In genomic region chr20:64052987-64053840, GRCh38 we compare ENCODE assay signal across 13 cellular contexts. TPM values are rescaled to one million over a fixed set of nuclear protein-coding genes. Genes with fewer than 3 reads are reported as not detected.
DNase-seq lines count a peak whose midpoint lies in the region; ATAC-seq and TF ChIP-seq lines count a peak whose summit lies in the region.
"Had no signal": no experiment of that assay in that cellular context is flagged by ENCODE, and none has a peak within 500 bp of the region (broad histone marks: within the 10 kb centered on the region; RNA-seq: fewer than 3 reads in every experiment).

No MANE protein-coding gene starts in this region.

- CTCF ChIA-PET in SK-N-SH (lab: Yijun Ruan, JAX) = interaction anchor here (0.6 to 7.8 kb wide), 8 partner anchors 9 to 73 kb away, joined by 3 to 85 read pairs (median 6); partner anchors contain the start of genes RGS19 and TCEA2

- no peaks in the 10 kb centered on the region for H3F3A ChIP-seq in SK-N-SH (replicated peaks; ENCODE audit: insufficient read depth)

- H3K4me3 ChIP-seq in RWPE2 (ENCODE audit: severe bottlenecking) = no peak overlapping the region
- H3K4me3 ChIP-seq in esophagus (ENCODE audit: low read depth in 1 of 2, low read length in 2 of 2) = no peak overlapping the region
- H3K4me3 ChIP-seq in skeletal muscle tissue (ENCODE audit: low read length in 3 of 3) = peak overlapping the region in 2 of 3 donors; percentile 7 to 29
- no peak overlapping the region for H3K4me3 ChIP-seq in HAP-1
- H3K4me3 ChIP-seq in SK-N-SH (ENCODE audit: low read depth in 2 of 2, low read length in 1 of 2) = no peak overlapping the region

- POLR2A ChIA-PET in SK-N-SH (lab: Yijun Ruan, JAX) = interaction anchor here (1.0 kb wide), 1 partner anchor 10 kb away, joined by 3 read pairs; the partner anchor contains the start of gene TCEA2

- no peaks in the 10 kb centered on the region for H3K9me2 ChIP-seq in SK-N-SH

- no peak for ATAC-seq in RWPE2 (ENCODE audit: low read depth)

- TF ChIP-seq EP300 in SK-N-SH (IDR thresholded peaks at IDR 0.05; ENCODE audit: borderline replicate concordance in 1 of 2, low read depth in 1 of 2, low read length in 1 of 2) = no peak

- no peak overlapping the region for H2AFZ ChIP-seq in SK-N-SH (ENCODE audit: low read depth)

- H3K36me3 ChIP-seq in RWPE2 (ENCODE audit: low read depth) = no peaks in the 10 kb centered on the region
- no peaks in the 10 kb centered on the region for H3K36me3 ChIP-seq in esophagus (ENCODE audit: control insufficient read depth in 2 of 2, insufficient read depth in 2 of 2, low read length in 1 of 2)
- H3K36me3 ChIP-seq in skeletal muscle tissue (ENCODE audit: control insufficient read depth in 3 of 3, insufficient read depth in 3 of 3, low read length in 3 of 3) = no peaks in the 10 kb centered on the region
- no peaks in the 10 kb centered on the region for H3K36me3 ChIP-seq in HAP-1 (replicated peaks)
- no peaks in the 10 kb centered on the region for H3K36me3 ChIP-seq in SK-N-SH (replicated peaks in 1 of 2; ENCODE audit: control insufficient read depth in 1 of 2, insufficient read depth in 2 of 2, low read length in 1 of 2)

- no peak for TF ChIP-seq CTCF in RWPE2 (IDR thresholded peaks at IDR 0.05; ENCODE audit: poor library complexity, severe bottlenecking)
- no peak for TF ChIP-seq CTCF in SK-N-SH (IDR thresholded peaks at IDR 0.05)

- 60 to 62% methylated on average over 33 of the region's 33 CpGs for WGBS in esophagus, 2 donors
- WGBS in SK-N-SH (ENCODE audit: low lambda C conversion rate) = 90% methylated on average over 23 of the region's 33 CpGs

- in situ Hi-C loops in HAP-1 (cut with MboI; ENCODE audit: low sequenced_read_pairs) = no loop called here

- no peak overlapping the region for H3K4me2 ChIP-seq in SK-N-SH

- DNase-seq in RWPE2 (ENCODE audit: low spot score) (peak; percentile 88), HAP-1 (ENCODE audit: low spot score in 2 of 2) (no peak), SK-N-SH (no peak)
- DNase-seq: activated CD8-positive, alpha-beta memory T cell treated with anti-CD3 and anti-CD28 coated beads, Interleukin-2, amount 50 U/mL, for 4 hours; activated naive CD8-positive, alpha-beta T cell treated with anti-CD3 and anti-CD28 coated beads, Interleukin-2, amount 10 ng/mL, durations not matched to agents 7 days and 5 days; CD4-positive, alpha-beta memory T cell; cerebellar nuclear complex; GF-D8; NCI-H1436; NCI-H524 treated with DMSO at 0.1 percent for 48 hours; RPMI8226 had no signal

- no peaks in the 10 kb centered on the region for H4K20me1 ChIP-seq in SK-N-SH (ENCODE audit: insufficient read depth)

- H3K9me3 ChIP-seq in RWPE2 (ENCODE audit: severe bottlenecking) = no peaks in the 10 kb centered on the region
- H3K9me3 ChIP-seq in esophagus (ENCODE audit: control insufficient read depth in 2 of 2, insufficient read depth in 1 of 2, low read depth in 1 of 2, low read length in 1 of 2) = no peaks in the 10 kb centered on the region
- H3K9me3 ChIP-seq in skeletal muscle tissue (ENCODE audit: control insufficient read depth in 3 of 3, low read length in 3 of 3) = no peaks in the 10 kb centered on the region
- no peaks in the 10 kb centered on the region for H3K9me3 ChIP-seq in HAP-1
- no peaks in the 10 kb centered on the region for H3K9me3 ChIP-seq in SK-N-SH

- H3K9ac ChIP-seq in skeletal muscle tissue (ENCODE audit: low read depth in 1 of 3, low read length in 3 of 3) (peak overlapping the region in 1 of 3 donors; percentile 62), SK-N-SH (no peak overlapping the region)

- TF ChIP-seq RAD21 in SK-N-SH (IDR thresholded peaks at IDR 0.05; ENCODE audit: low read length) = no peak

- H3K79me2 ChIP-seq in SK-N-SH (ENCODE audit: insufficient read depth) = no peaks in the 10 kb centered on the region

- H3K27me3 ChIP-seq in RWPE2 (ENCODE audit: insufficient read depth, poor library complexity, severe bottlenecking) = peaks cover 25% of the 10 kb centered on the region
- H3K27me3 ChIP-seq in esophagus (ENCODE audit: control insufficient read depth in 1 of 2, insufficient read depth in 2 of 2, low read length in 2 of 2) = peaks cover 0 to 9% of the 10 kb centered on the region in 2 donors
- peaks cover 39 to 75% (median 60%) of the 10 kb centered on the region in 3 donors for H3K27me3 ChIP-seq in skeletal muscle tissue (ENCODE audit: control insufficient read depth in 3 of 3, insufficient read depth in 3 of 3, low read length in 3 of 3)
- no peaks in the 10 kb centered on the region for H3K27me3 ChIP-seq in HAP-1 (ENCODE audit: low read depth)
- peaks cover 11% of the 10 kb centered on the region for H3K27me3 ChIP-seq in SK-N-SH (ENCODE audit: insufficient read depth)

- H3K27ac ChIP-seq in RWPE2 (ENCODE audit: poor library complexity, severe bottlenecking) (no peak overlapping the region), esophagus (ENCODE audit: low read depth in 2 of 2, low read length in 1 of 2) (peak overlapping the region; percentile 15 to 34), skeletal muscle tissue (ENCODE audit: low read depth, low read length) (peak overlapping the region; percentile 70), SK-N-SH (ENCODE audit: low read depth in 2 of 2, low read length in 1 of 2) (no peak overlapping the region)

- H3K4me1 ChIP-seq in RWPE2 (ENCODE audit: insufficient read depth, poor library complexity, severe bottlenecking) = no peaks in the 10 kb centered on the region
- peaks cover 7 to 18% of the 10 kb centered on the region in 2 donors for H3K4me1 ChIP-seq in esophagus (ENCODE audit: control insufficient read depth in 2 of 2, insufficient read depth in 2 of 2, low read length in 1 of 2)
- H3K4me1 ChIP-seq in skeletal muscle tissue (ENCODE audit: control insufficient read depth in 3 of 3, insufficient read depth in 3 of 3, low read length in 3 of 3) = peaks cover 2 to 25% (median 18%) of the 10 kb centered on the region in 3 donors
- no peaks in the 10 kb centered on the region for H3K4me1 ChIP-seq in HAP-1
- H3K4me1 ChIP-seq in SK-N-SH (ENCODE audit: control insufficient read depth in 1 of 2, insufficient read depth in 2 of 2, low read depth in 1 of 2, low read length in 1 of 2) = peaks cover 0 to 10% of the 10 kb centered on the region in 2 experiments; a peak in 1 of 4 replicates

TF ChIP-seq in SK-N-SH, 30 proteins besides CTCF, POLR2A, EP300 and RAD21:
- no peak for TF ChIP-seq POLR2AphosphoS5 (IDR thresholded peaks at IDR 0.05; ENCODE audit: low read depth, low read length)
- no peak for TF ChIP-seq RXRA (IDR thresholded peaks at IDR 0.05; ENCODE audit: borderline replicate concordance, low read depth)
- no peak for TF ChIP-seq CHD2 (IDR thresholded peaks at IDR 0.05; ENCODE audit: low read length, partially characterized antibody)
- no peak for TF ChIP-seq RCOR1 (IDR thresholded peaks at IDR 0.05; ENCODE audit: low read length)
- TF ChIP-seq GABPA (IDR thresholded peaks at IDR 0.05; ENCODE audit: low read depth) = no peak
- TF ChIP-seq SIN3A (IDR thresholded peaks at IDR 0.05; ENCODE audit: borderline replicate concordance, low read depth, low read length) = no peak
- no peak for TF ChIP-seq MEF2A (IDR thresholded peaks at IDR 0.05; ENCODE audit: borderline replicate concordance, low read depth)

RNA-seq across cellular contexts. Expression of gene SOX18, which starts 3.8 kb away (rescaled TPM):
- polyA plus RNA-seq in esophagus (1 to 10 TPM; 3.1 to 7.5 TPM), SK-N-SH (2012; rRNA removed) (not detected in 2 replicates)
- 3.7 TPM for total RNA-seq in skeletal muscle tissue
- polyA plus RNA-seq in SK-N-SH (2012; cell fraction: cytosol; rRNA removed) = not detected in 2 replicates
- polyA plus RNA-seq in SK-N-SH (2012; cell fraction: nucleus; rRNA removed) = 0.07 TPM in 1 of 2 replicates, not detected in the other
- total RNA-seq: CD4-positive, alpha-beta memory T cell had no signal
- polyA plus RNA-seq: CD4-positive, alpha-beta memory T cell had no signal

RNA-seq across cellular contexts. Expression of gene TCEA2, which starts 9.8 kb away (rescaled TPM):
- polyA plus RNA-seq in esophagus (10 to 100 TPM; 14.8 to 15.3 TPM), SK-N-SH (2012; rRNA removed) (53.5 and 98.9 TPM in 2 replicates)
- 8.4 TPM for total RNA-seq in skeletal muscle tissue
- 48.6 and 62.9 TPM in 2 replicates for polyA plus RNA-seq in SK-N-SH (2012; cell fraction: cytosol; rRNA removed)
- 179 and 294 TPM in 2 replicates for polyA plus RNA-seq in SK-N-SH (2012; cell fraction: nucleus; rRNA removed)

RNA-seq across cellular contexts. Expression of gene C20orf204, which starts 17.2 kb away (rescaled TPM):
- polyA plus RNA-seq in esophagus (under 1 TPM; 0.38 to 0.67 TPM), SK-N-SH (2012; rRNA removed) (0.16 and 0.21 TPM in 2 replicates)
- total RNA-seq in skeletal muscle tissue = 0.52 TPM
- 0.01 and 0.05 TPM in 2 replicates for polyA plus RNA-seq in SK-N-SH (2012; cell fraction: cytosol; rRNA removed)
- polyA plus RNA-seq in SK-N-SH (2012; cell fraction: nucleus; rRNA removed) = 2.1 and 5.9 TPM in 2 replicates

RNA-seq across cellular contexts. Expression of gene RGS19, which starts 26.1 kb away (rescaled TPM):
- polyA plus RNA-seq in esophagus (1 to 10 TPM; 5.0 to 8.7 TPM), SK-N-SH (2012; rRNA removed) (18.7 and 20.5 TPM in 2 replicates)
- total RNA-seq in skeletal muscle tissue = 5.2 TPM
- 10.0 and 16.3 TPM in 2 replicates for polyA plus RNA-seq in SK-N-SH (2012; cell fraction: cytosol; rRNA removed)
- 15.3 and 16.4 TPM in 2 replicates for polyA plus RNA-seq in SK-N-SH (2012; cell fraction: nucleus; rRNA removed)

RNA-seq across cellular contexts. Expression of gene OPRL1, which starts 26.7 kb away (rescaled TPM):
- polyA plus RNA-seq in esophagus (under 1 TPM; 0.13 to 0.14 TPM), SK-N-SH (2012; rRNA removed) (1.7 and 1.8 TPM in 2 replicates)
- 0.52 TPM for total RNA-seq in skeletal muscle tissue
- polyA plus RNA-seq in SK-N-SH (2012; cell fraction: cytosol; rRNA removed) = 0.77 and 1.3 TPM in 2 replicates
- polyA plus RNA-seq in SK-N-SH (2012; cell fraction: nucleus; rRNA removed) = 3.2 and 3.8 TPM in 2 replicates

Comparison
In these comparisons a context has a peak if more than half of its experiments do, and no peak if none do; other contexts are left out.
1. H3K27ac ChIP-seq: peak in esophagus (2 of 2) and skeletal muscle tissue (single experiment); none in RWPE2 (single experiment) and SK-N-SH (0 of 2).
2. H3K4me3 ChIP-seq: peak in skeletal muscle tissue (2 of 3); none in RWPE2 (single experiment), esophagus (0 of 2), HAP-1 (single experiment) and SK-N-SH (0 of 2).